15 cellular contexts compared by ENCODE assay signal in genomic region chr17:20268700-20269475, GRCh38.
"Had no signal": no experiment of that assay in that cellular context is flagged by ENCODE, and none has a peak within 500 bp of the region (broad histone marks: within the 10 kb centered on the region; RNA-seq: fewer than 3 reads in every experiment).

No MANE protein-coding gene starts in this region.

- H3K4me3 Mint-ChIP-seq: activated CD4-positive, alpha-beta T cell treated with anti-CD3 and anti-CD28 coated beads, Interleukin-2, amount 10 ng/mL, durations not matched to agents 7 days and 5 days; activated naive CD4-positive, alpha-beta T cell treated with anti-CD3 and anti-CD28 coated beads for 36 hours; activated T-helper 17 cell treated with anti-CD3 and anti-CD28 coated beads, Interleukin-2, amount 50 U/mL, for 72 hours; central memory CD8-positive, alpha-beta T cell; immature natural killer cell; neural crest cell; stimulated activated naive B cell treated with anti-CD40 and anti-IgM and Interleukin-4, amounts not matched to agents 10 μg/mL and 1 μg/mL and 100 μg/mL, for 72 hours had no signal

- ATAC-seq: activated T-helper 17 cell treated with anti-CD3 and anti-CD28 coated beads, Interleukin-2, amount 50 U/mL, for 72 hours; gastrocnemius medialis; heart left ventricle; stimulated activated naive B cell treated with anti-CD40 and anti-IgM and Interleukin-4, amounts not matched to agents 10 μg/mL and 1 μg/mL and 100 μg/mL, for 72 hours had no signal

- H3K27me3 ChIP-seq: brain microvascular endothelial cell, gastrocnemius medialis, heart left ventricle, tibial nerve had no signal

- H3K27ac ChIP-seq: brain microvascular endothelial cell, heart left ventricle, tibial nerve had no signal

- H3K4me3 ChIP-seq: gastrocnemius medialis, heart left ventricle, tibial nerve had no signal

- H3K36me3 ChIP-seq: brain microvascular endothelial cell, gastrocnemius medialis had no signal

- H3K9me3 ChIP-seq: gastrocnemius medialis, tibial nerve had no signal

- H3K9me3 Mint-ChIP-seq: activated naive CD4-positive, alpha-beta T cell treated with anti-CD3 and anti-CD28 coated beads for 36 hours; activated T-helper 17 cell treated with anti-CD3 and anti-CD28 coated beads, Interleukin-2, amount 50 U/mL, for 72 hours; central memory CD8-positive, alpha-beta T cell; immature natural killer cell; neural crest cell; stimulated activated naive B cell treated with anti-CD40 and anti-IgM and Interleukin-4, amounts not matched to agents 10 μg/mL and 1 μg/mL and 100 μg/mL, for 72 hours had no signal

- DNase-seq: activated CD4-positive, alpha-beta T cell treated with anti-CD3 and anti-CD28 coated beads, Interleukin-2, amount 10 ng/mL, durations not matched to agents 7 days and 5 days; activated CD4-positive, CD25-positive, alpha-beta regulatory T cell; activated naive CD4-positive, alpha-beta T cell treated with anti-CD3 and anti-CD28 coated beads for 36 hours; brain microvascular endothelial cell; effector memory CD4-positive, alpha-beta T cell; gastrocnemius medialis; heart left ventricle; immature natural killer cell; stimulated activated CD4-positive, alpha-beta T cell treated with anti-CD3 and anti-CD28 coated beads, Interleukin-2, amount 100 ng/mL, for 48 hours; stimulated activated naive B cell treated with anti-CD40 and anti-IgM and Interleukin-4, amounts not matched to agents 10 μg/mL and 1 μg/mL and 100 μg/mL, for 72 hours; T-helper 2 cell had no signal

- H3K27me3 Mint-ChIP-seq: activated CD4-positive, alpha-beta T cell treated with anti-CD3 and anti-CD28 coated beads, Interleukin-2, amount 10 ng/mL, durations not matched to agents 7 days and 5 days; activated T-helper 17 cell treated with anti-CD3 and anti-CD28 coated beads, Interleukin-2, amount 50 U/mL, for 72 hours; central memory CD8-positive, alpha-beta T cell; stimulated activated naive B cell treated with anti-CD40 and anti-IgM and Interleukin-4, amounts not matched to agents 10 μg/mL and 1 μg/mL and 100 μg/mL, for 72 hours had no signal

- H3K27ac Mint-ChIP-seq: activated naive CD4-positive, alpha-beta T cell treated with anti-CD3 and anti-CD28 coated beads for 36 hours; stimulated activated naive B cell treated with anti-CD40 and anti-IgM and Interleukin-4, amounts not matched to agents 10 μg/mL and 1 μg/mL and 100 μg/mL, for 72 hours had no signal
